ENCODE assay signal across 1 cellular context in the genomic region with DNA sequence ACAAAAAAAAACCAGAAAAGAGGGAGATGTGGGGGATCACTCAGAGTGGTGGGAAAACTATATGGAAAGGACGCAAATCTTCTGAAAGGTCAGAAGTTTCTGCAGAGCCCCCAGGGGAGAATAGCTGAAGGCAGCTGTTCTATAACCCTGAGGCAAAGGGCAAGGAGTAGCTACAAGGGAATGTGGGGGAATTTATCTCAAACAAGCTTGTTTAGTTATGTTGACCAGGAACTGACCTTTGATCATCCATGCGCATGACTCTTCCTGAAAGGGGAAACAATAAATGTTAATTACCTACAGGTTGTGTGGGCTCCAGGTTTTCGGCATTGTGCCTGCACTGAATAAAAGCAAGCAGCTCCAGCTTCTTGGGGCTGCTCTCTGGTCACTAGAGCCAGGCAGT.
TF ChIP-seq lines count a peak whose summit lies in the region.

No MANE protein-coding gene starts in this region.

TF ChIP-seq in HepG2, 621 proteins besides CTCF, POLR2A, EP300 and RAD21 (continued from another document and continues in another):
- peak; percentile 26; the same call in 1 of the 2 replicates for TF ChIP-seq ARID5B (CRISPR knock-in tag; IDR thresholded peaks at IDR 0.05)
- no peak for TF ChIP-seq MAZ (IDR thresholded peaks at IDR 0.05; ENCODE audit: borderline replicate concordance, low read depth, low read length)
- TF ChIP-seq MAZ (CRISPR knock-in tag; IDR thresholded peaks at IDR 0.05; ENCODE audit: low read depth): no peak
- no peak for TF ChIP-seq AGO2 (optimal IDR thresholded peaks at IDR 0.05; ENCODE audit: low read depth, low read length)
- TF ChIP-seq TEAD3 (CRISPR knock-in tag; optimal IDR thresholded peaks at IDR 0.05; ENCODE audit: borderline replicate concordance): peak; percentile 29
- no peak for TF ChIP-seq GABPA (IDR thresholded peaks at IDR 0.05; ENCODE audit: low read depth, low read length)
- TF ChIP-seq GABPA (CRISPR knock-in tag; IDR thresholded peaks at IDR 0.05; ENCODE audit: low read depth): peak; percentile 37; the same call in 1 of the 2 replicates
- TF ChIP-seq, protein P1, sequence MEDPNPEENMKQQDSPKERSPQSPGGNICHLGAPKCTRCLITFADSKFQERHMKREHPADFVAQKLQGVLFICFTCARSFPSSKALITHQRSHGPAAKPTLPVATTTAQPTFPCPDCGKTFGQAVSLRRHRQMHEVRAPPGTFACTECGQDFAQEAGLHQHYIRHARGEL (CRISPR knock-in tag; IDR thresholded peaks at IDR 0.05): no peak
- no peak for TF ChIP-seq ZNF224 (CRISPR knock-in tag; IDR thresholded peaks at IDR 0.05)
- TF ChIP-seq, protein P2, sequence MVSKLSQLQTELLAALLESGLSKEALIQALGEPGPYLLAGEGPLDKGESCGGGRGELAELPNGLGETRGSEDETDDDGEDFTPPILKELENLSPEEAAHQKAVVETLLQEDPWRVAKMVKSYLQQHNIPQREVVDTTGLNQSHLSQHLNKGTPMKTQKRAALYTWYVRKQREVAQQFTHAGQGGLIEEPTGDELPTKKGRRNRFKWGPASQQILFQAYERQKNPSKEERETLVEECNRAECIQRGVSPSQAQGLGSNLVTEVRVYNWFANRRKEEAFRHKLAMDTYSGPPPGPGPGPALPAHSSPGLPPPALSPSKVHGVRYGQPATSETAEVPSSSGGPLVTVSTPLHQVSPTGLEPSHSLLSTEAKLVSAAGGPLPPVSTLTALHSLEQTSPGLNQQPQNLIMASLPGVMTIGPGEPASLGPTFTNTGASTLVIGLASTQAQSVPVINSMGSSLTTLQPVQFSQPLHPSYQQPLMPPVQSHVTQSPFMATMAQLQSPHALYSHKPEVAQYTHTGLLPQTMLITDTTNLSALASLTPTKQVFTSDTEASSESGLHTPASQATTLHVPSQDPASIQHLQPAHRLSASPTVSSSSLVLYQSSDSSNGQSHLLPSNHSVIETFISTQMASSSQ (IDR thresholded peaks at IDR 0.05; ENCODE audit: low read depth): no peak
- TF ChIP-seq, protein P2 (CRISPR knock-in tag; IDR thresholded peaks at IDR 0.05; ENCODE audit: borderline replicate concordance): no peak
- TF ChIP-seq AHR (CRISPR knock-in tag; IDR thresholded peaks at IDR 0.05): no peak
- TF ChIP-seq ZNF230 (CRISPR knock-in tag; IDR thresholded peaks at IDR 0.05): no peak
- no peak for TF ChIP-seq ZNF557 (CRISPR knock-in tag; IDR thresholded peaks at IDR 0.05)
- no peak for TF ChIP-seq GPN1 (CRISPR knock-in tag; IDR thresholded peaks at IDR 0.05; ENCODE audit: borderline replicate concordance)
- no peak for TF ChIP-seq GZF1 (CRISPR knock-in tag; IDR thresholded peaks at IDR 0.05)
- TF ChIP-seq NCOA1 (CRISPR knock-in tag; IDR thresholded peaks at IDR 0.05): no peak
- TF ChIP-seq FOXC1 (CRISPR knock-in tag; IDR thresholded peaks at IDR 0.05; ENCODE audit: borderline replicate concordance): no peak
- no peak for TF ChIP-seq ZNF513 (CRISPR knock-in tag; conservative IDR thresholded peaks at IDR 0.05)
- no peak for TF ChIP-seq SIX1 (CRISPR knock-in tag; IDR thresholded peaks at IDR 0.05; ENCODE audit: borderline replicate concordance)
- TF ChIP-seq, protein P3, sequence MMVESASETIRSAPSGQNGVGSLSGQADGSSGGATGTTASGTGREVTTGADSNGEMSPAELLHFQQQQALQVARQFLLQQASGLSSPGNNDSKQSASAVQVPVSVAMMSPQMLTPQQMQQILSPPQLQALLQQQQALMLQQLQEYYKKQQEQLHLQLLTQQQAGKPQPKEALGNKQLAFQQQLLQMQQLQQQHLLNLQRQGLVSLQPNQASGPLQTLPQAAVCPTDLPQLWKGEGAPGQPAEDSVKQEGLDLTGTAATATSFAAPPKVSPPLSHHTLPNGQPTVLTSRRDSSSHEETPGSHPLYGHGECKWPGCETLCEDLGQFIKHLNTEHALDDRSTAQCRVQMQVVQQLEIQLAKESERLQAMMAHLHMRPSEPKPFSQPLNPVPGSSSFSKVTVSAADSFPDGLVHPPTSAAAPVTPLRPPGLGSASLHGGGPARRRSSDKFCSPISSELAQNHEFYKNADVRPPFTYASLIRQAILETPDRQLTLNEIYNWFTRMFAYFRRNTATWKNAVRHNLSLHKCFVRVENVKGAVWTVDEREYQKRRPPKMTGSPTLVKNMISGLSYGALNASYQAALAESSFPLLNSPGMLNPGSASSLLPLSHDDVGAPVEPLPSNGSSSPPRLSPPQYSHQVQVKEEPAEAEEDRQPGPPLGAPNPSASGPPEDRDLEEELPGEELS (CRISPR knock-in tag; IDR thresholded peaks at IDR 0.05): 0 out of 2 replicates have a peak, but pooled peaks have one; percentile 22
- no peak for TF ChIP-seq ZNF460 (CRISPR knock-in tag; IDR thresholded peaks at IDR 0.05; ENCODE audit: borderline replicate concordance)
- no peak for TF ChIP-seq TAF15 (IDR thresholded peaks at IDR 0.05; ENCODE audit: low read depth, low read length, poor library complexity, severe bottlenecking)
- no peak for TF ChIP-seq NBN (conservative IDR thresholded peaks at IDR 0.05)
- no peak for TF ChIP-seq ZNF326 (CRISPR knock-in tag; IDR thresholded peaks at IDR 0.05; ENCODE audit: borderline replicate concordance)
- no peak for TF ChIP-seq SOX13 (IDR thresholded peaks at IDR 0.05)
- 0 out of 4 replicates have a peak, but pooled peaks of 1 of the 2 experiments have one; percentile 41 for TF ChIP-seq SOX13 (CRISPR knock-in tag; conservative IDR thresholded peaks at IDR 0.05 in 1 of 2, IDR thresholded peaks at IDR 0.05 in 1 of 2)
- TF ChIP-seq ZNF484 (CRISPR knock-in tag; IDR thresholded peaks at IDR 0.05; ENCODE audit: borderline replicate concordance, low read depth): no peak
- TF ChIP-seq, protein P4, sequence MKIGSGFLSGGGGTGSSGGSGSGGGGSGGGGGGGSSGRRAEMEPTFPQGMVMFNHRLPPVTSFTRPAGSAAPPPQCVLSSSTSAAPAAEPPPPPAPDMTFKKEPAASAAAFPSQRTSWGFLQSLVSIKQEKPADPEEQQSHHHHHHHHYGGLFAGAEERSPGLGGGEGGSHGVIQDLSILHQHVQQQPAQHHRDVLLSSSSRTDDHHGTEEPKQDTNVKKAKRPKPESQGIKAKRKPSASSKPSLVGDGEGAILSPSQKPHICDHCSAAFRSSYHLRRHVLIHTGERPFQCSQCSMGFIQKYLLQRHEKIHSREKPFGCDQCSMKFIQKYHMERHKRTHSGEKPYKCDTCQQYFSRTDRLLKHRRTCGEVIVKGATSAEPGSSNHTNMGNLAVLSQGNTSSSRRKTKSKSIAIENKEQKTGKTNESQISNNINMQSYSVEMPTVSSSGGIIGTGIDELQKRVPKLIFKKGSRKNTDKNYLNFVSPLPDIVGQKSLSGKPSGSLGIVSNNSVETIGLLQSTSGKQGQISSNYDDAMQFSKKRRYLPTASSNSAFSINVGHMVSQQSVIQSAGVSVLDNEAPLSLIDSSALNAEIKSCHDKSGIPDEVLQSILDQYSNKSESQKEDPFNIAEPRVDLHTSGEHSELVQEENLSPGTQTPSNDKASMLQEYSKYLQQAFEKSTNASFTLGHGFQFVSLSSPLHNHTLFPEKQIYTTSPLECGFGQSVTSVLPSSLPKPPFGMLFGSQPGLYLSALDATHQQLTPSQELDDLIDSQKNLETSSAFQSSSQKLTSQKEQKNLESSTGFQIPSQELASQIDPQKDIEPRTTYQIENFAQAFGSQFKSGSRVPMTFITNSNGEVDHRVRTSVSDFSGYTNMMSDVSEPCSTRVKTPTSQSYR (CRISPR knock-in tag; IDR thresholded peaks at IDR 0.05; ENCODE audit: borderline replicate concordance): no peak
- no peak for TF ChIP-seq ZNF766 (CRISPR knock-in tag; IDR thresholded peaks at IDR 0.05; ENCODE audit: borderline replicate concordance)
- TF ChIP-seq SOX6 (IDR thresholded peaks at IDR 0.05): no peak
- peak; percentile 38 for TF ChIP-seq SOX6 (CRISPR knock-in tag; IDR thresholded peaks at IDR 0.05)
- no peak for TF ChIP-seq ZNF713 (CRISPR knock-in tag; IDR thresholded peaks at IDR 0.05)
- no peak for TF ChIP-seq NRL (CRISPR knock-in tag; IDR thresholded peaks at IDR 0.05; ENCODE audit: borderline replicate concordance)
- TF ChIP-seq ZNF747 (CRISPR knock-in tag; IDR thresholded peaks at IDR 0.05; ENCODE audit: borderline replicate concordance): no peak
- peak; percentile 34; the same call in 1 of the 2 replicates for TF ChIP-seq ZNF614 (CRISPR knock-in tag; IDR thresholded peaks at IDR 0.05; ENCODE audit: borderline replicate concordance)
- TF ChIP-seq FOSL2 (CRISPR knock-in tag; IDR thresholded peaks at IDR 0.05): no peak
- no peak for TF ChIP-seq CENPT (CRISPR knock-in tag; IDR thresholded peaks at IDR 0.05; ENCODE audit: low read depth)
- TF ChIP-seq, protein P5, sequence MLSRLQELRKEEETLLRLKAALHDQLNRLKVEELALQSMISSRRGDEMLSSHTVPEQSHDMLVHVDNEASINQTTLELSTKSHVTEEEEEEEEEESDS (CRISPR knock-in tag; IDR thresholded peaks at IDR 0.05; ENCODE audit: borderline replicate concordance): no peak
- no peak for TF ChIP-seq ZBTB42 (CRISPR knock-in tag; IDR thresholded peaks at IDR 0.05)
- TF ChIP-seq PBX3 (CRISPR knock-in tag; IDR thresholded peaks at IDR 0.05; ENCODE audit: borderline replicate concordance): no peak
- no peak for TF ChIP-seq NR2F6 (IDR thresholded peaks at IDR 0.05)
- 0 out of 2 replicates have a peak, but pooled peaks have one; percentile 39 for TF ChIP-seq NR2F6 (CRISPR knock-in tag; IDR thresholded peaks at IDR 0.05)
- TF ChIP-seq ZKSCAN5 (CRISPR knock-in tag; IDR thresholded peaks at IDR 0.05): no peak
- no peak; the same call in 1 of the 2 replicates for TF ChIP-seq SOX5 (CRISPR knock-in tag; IDR thresholded peaks at IDR 0.05; ENCODE audit: borderline replicate concordance)
- no peak for TF ChIP-seq ZZZ3 (CRISPR knock-in tag; IDR thresholded peaks at IDR 0.05; ENCODE audit: borderline replicate concordance)
- TF ChIP-seq REL (CRISPR knock-in tag; conservative IDR thresholded peaks at IDR 0.05): no peak
- no peak for TF ChIP-seq ZFP82 (CRISPR knock-in tag; IDR thresholded peaks at IDR 0.05; ENCODE audit: borderline replicate concordance)
- TF ChIP-seq ZNF207 (IDR thresholded peaks at IDR 0.05; ENCODE audit: borderline replicate concordance): no peak
- TF ChIP-seq ZNF761 (CRISPR knock-in tag; conservative IDR thresholded peaks at IDR 0.05): no peak
- TF ChIP-seq ATF4 (CRISPR knock-in tag; IDR thresholded peaks at IDR 0.05): no peak
- no peak for TF ChIP-seq SALL1 (CRISPR knock-in tag; IDR thresholded peaks at IDR 0.05)
